11 cellular contexts compared by ENCODE assay signal in genomic region chr15:74378853-74379252, GRCh38. TPM values are rescaled to one million over a fixed set of nuclear protein-coding genes. Genes with fewer than 3 reads are reported as not detected.
DNase-seq lines count a peak whose midpoint lies in the region; ATAC-seq, FAIRE-seq and TF ChIP-seq lines count a peak whose summit lies in the region.
"Had no signal": no experiment of that assay in that cellular context is flagged by ENCODE, and none has a peak within 500 bp of the region (broad histone marks: within the 10 kb centered on the region; RNA-seq: fewer than 3 reads in every experiment).

No MANE protein-coding gene starts in this region.

- CTCF ChIA-PET in activated CD8-positive, alpha-beta T cell treated with anti-CD3 and anti-CD28 coated beads for 36 hours (lab: Charles Lee), result interaction anchor here (0.7 to 17.3 kb wide), 8 partner anchors 18 to 408 kb away, joined by 3 to 840 read pairs (median 4); partner anchors contain the start of gene SEMA7A
- CTCF ChIA-PET in activated CD8-positive, alpha-beta T cell treated with anti-CD3 and anti-CD28 coated beads, Interleukin-2, amount 10 ng/mL, durations not matched to agents 7 days and 5 days (lab: Charles Lee), result interaction anchor here (0.9 to 17.6 kb wide), 16 partner anchors 12 to 415 kb away, joined by 3 to 677 read pairs (median 6); partner anchors contain the start of genes ARID3B, CLK3, SEMA7A and UBL7

- H3K27ac Mint-ChIP-seq in activated CD8-positive, alpha-beta T cell treated with anti-CD3 and anti-CD28 coated beads for 36 hours, result peak overlapping the region; percentile 61
- no peak overlapping the region for H3K27ac Mint-ChIP-seq in activated CD8-positive, alpha-beta T cell treated with anti-CD3 and anti-CD28 coated beads, Interleukin-2, amount 10 ng/mL, durations not matched to agents 7 days and 5 days
- no peak overlapping the region for H3K27ac Mint-ChIP-seq in GM23338

- intact Hi-C loops in activated CD8-positive, alpha-beta T cell treated with anti-CD3 and anti-CD28 coated beads for 36 hours (cut with micrococcal nuclease), result loop anchor here (5.0 kb wide), 1 partner anchor 163 kb away; the partner anchor contains the start of gene ARID3B

- no peak overlapping the region for H2AFZ ChIP-seq in GM23338

- peak; percentile 34 for ATAC-seq in activated CD8-positive, alpha-beta T cell treated with anti-CD3 and anti-CD28 coated beads for 36 hours
- no peak for ATAC-seq in activated CD8-positive, alpha-beta T cell treated with anti-CD3 and anti-CD28 coated beads, Interleukin-2, amount 10 ng/mL, durations not matched to agents 7 days and 5 days
- no peak for ATAC-seq in GM23338

- H3K9me2 ChIP-seq in GM23338 (ENCODE audit: insufficient read depth), result no peaks in the 10 kb centered on the region

- H3K27me3 ChIP-seq in GM23338 (ENCODE audit: insufficient read depth), result no peaks in the 10 kb centered on the region
- no peaks in the 10 kb centered on the region for H3K27me3 ChIP-seq in small intestine (ENCODE audit: control insufficient read depth in 2 of 2, insufficient read depth in 2 of 2, low read length in 2 of 2)
- H3K27me3 ChIP-seq: uterus had no signal

- no peaks in the 10 kb centered on the region for H3K9me3 Mint-ChIP-seq in activated CD8-positive, alpha-beta T cell treated with anti-CD3 and anti-CD28 coated beads for 36 hours
- no peaks in the 10 kb centered on the region for H3K9me3 Mint-ChIP-seq in activated CD8-positive, alpha-beta T cell treated with anti-CD3 and anti-CD28 coated beads, Interleukin-2, amount 10 ng/mL, durations not matched to agents 7 days and 5 days (ENCODE audit: insufficient read depth)
- no peaks in the 10 kb centered on the region for H3K9me3 Mint-ChIP-seq in GM23338

- no peaks in the 10 kb centered on the region for H3K79me2 ChIP-seq in GM23338 (replicated peaks; ENCODE audit: insufficient read depth)

- FAIRE-seq in small intestine (lab: Jason Lieb, UNC), result no peak

- H3K36me3 ChIP-seq in GM23338 (ENCODE audit: insufficient read depth), result no peaks in the 10 kb centered on the region
- H3K36me3 ChIP-seq in small intestine (ENCODE audit: control insufficient read depth in 2 of 2, insufficient read depth in 2 of 2, low read length in 2 of 2), result no peaks in the 10 kb centered on the region
- H3K36me3 ChIP-seq: uterus had no signal

- POLR2A ChIA-PET in activated CD8-positive, alpha-beta T cell treated with anti-CD3 and anti-CD28 coated beads for 36 hours (lab: Charles Lee), result interaction anchor here (0.6 to 2.0 kb wide), 12 partner anchors 11 to 174 kb away, joined by 3 to 14 read pairs (median 4); no protein-coding TSS in a partner anchor
- POLR2A ChIA-PET in activated CD8-positive, alpha-beta T cell treated with anti-CD3 and anti-CD28 coated beads, Interleukin-2, amount 10 ng/mL, durations not matched to agents 7 days and 5 days (lab: Charles Lee), result interaction anchor here (0.7 to 1.7 kb wide), 7 partner anchors 21 to 237 kb away, joined by 3 to 9 read pairs (median 3); partner anchors contain the start of genes CLK3 and UBL7

- H3K27ac ChIP-seq in GM23338 (ENCODE audit: low read depth) (no peak overlapping the region), small intestine (ENCODE audit: low read depth in 1 of 2, low read length in 1 of 2) (no peak overlapping the region)

- DNase-seq in activated CD8-positive, alpha-beta T cell treated with anti-CD3 and anti-CD28 coated beads for 36 hours, result peak; percentile 88
- no peak for DNase-seq in activated CD8-positive, alpha-beta T cell treated with anti-CD3 and anti-CD28 coated beads, Interleukin-2, amount 10 ng/mL, durations not matched to agents 7 days and 5 days
- peak; percentile 77 to 86 for DNase-seq in activated CD4-positive, alpha-beta T cell treated with anti-CD3 and anti-CD28 coated beads, Interleukin-2, amount 50 U/mL, for 48 hours
- DNase-seq in fibroblast of peridontal ligament (ENCODE audit: extremely low read depth), result peak; percentile 53
- DNase-seq in stimulated activated CD8-positive, alpha-beta memory T cell treated with anti-CD3 and anti-CD28 coated beads, Interleukin-7, amount 100 ng/mL, for 4 hours (ENCODE audit: low read depth in 2 of 2), result peak; percentile 62 to 68
- DNase-seq in iPS-NIHi7 (ENCODE audit: extremely low spot score), result no peak
- DNase-seq in GM23338 (ENCODE audit: low spot score), result no peak
- no peak for DNase-seq in small intestine
- DNase-seq: KG1 had no signal

- peaks cover 5% of the 10 kb centered on the region; the same call in 1 of the 2 replicates for H3K4me1 ChIP-seq in GM23338 (ENCODE audit: insufficient read depth)
- no peaks in the 10 kb centered on the region for H3K4me1 ChIP-seq in small intestine (ENCODE audit: control insufficient read depth in 2 of 2, insufficient read depth in 1 of 2, low read depth in 1 of 2, low read length in 1 of 2)

- H3K4me3 ChIP-seq in GM23338 (no peak overlapping the region), small intestine (ENCODE audit: low read depth in 1 of 2, low read length in 2 of 2) (no peak overlapping the region)
- H3K4me3 ChIP-seq: lung, uterus had no signal

- no peaks in the 10 kb centered on the region for H3K36me3 Mint-ChIP-seq in activated CD8-positive, alpha-beta T cell treated with anti-CD3 and anti-CD28 coated beads for 36 hours (ENCODE audit: low read depth)
- no peaks in the 10 kb centered on the region for H3K36me3 Mint-ChIP-seq in activated CD8-positive, alpha-beta T cell treated with anti-CD3 and anti-CD28 coated beads, Interleukin-2, amount 10 ng/mL, durations not matched to agents 7 days and 5 days (ENCODE audit: low read depth)
- no peaks in the 10 kb centered on the region for H3K36me3 Mint-ChIP-seq in GM23338 (ENCODE audit: low read depth)

- H3F3A ChIP-seq in GM23338 (replicated peaks; ENCODE audit: low read depth), result no peaks in the 10 kb centered on the region; the same call in 1 of the 2 replicates

- H3K4me3 Mint-ChIP-seq in activated CD8-positive, alpha-beta T cell treated with anti-CD3 and anti-CD28 coated beads for 36 hours, result no peak overlapping the region
- no peak overlapping the region for H3K4me3 Mint-ChIP-seq in activated CD8-positive, alpha-beta T cell treated with anti-CD3 and anti-CD28 coated beads, Interleukin-2, amount 10 ng/mL, durations not matched to agents 7 days and 5 days
- no peak overlapping the region for H3K4me3 Mint-ChIP-seq in GM23338

- no peak overlapping the region for H3K4me2 ChIP-seq in GM23338

- TF ChIP-seq CTCF in activated CD8-positive, alpha-beta T cell treated with anti-CD3 and anti-CD28 coated beads for 36 hours (IDR thresholded peaks at IDR 0.05), result no peak
- TF ChIP-seq CTCF in GM23338 (conservative IDR thresholded peaks at IDR 0.05; ENCODE audit: low read depth in 2 of 2), result no peak

- no peaks in the 10 kb centered on the region for H4K20me1 ChIP-seq in GM23338 (replicated peaks; ENCODE audit: insufficient read depth)

- no peaks in the 10 kb centered on the region for H3K9me3 ChIP-seq in small intestine (ENCODE audit: control insufficient read depth, low read depth)
- H3K9me3 ChIP-seq: uterus had no signal

- peaks cover 76% of the 10 kb centered on the region for H3K4me1 Mint-ChIP-seq in activated CD8-positive, alpha-beta T cell treated with anti-CD3 and anti-CD28 coated beads for 36 hours (ENCODE audit: low read depth)
- peaks cover 48% of the 10 kb centered on the region for H3K4me1 Mint-ChIP-seq in activated CD8-positive, alpha-beta T cell treated with anti-CD3 and anti-CD28 coated beads, Interleukin-2, amount 10 ng/mL, durations not matched to agents 7 days and 5 days (ENCODE audit: low read depth)
- H3K4me1 Mint-ChIP-seq in GM23338, result peaks cover 15% of the 10 kb centered on the region

- WGBS in small intestine, 3 donors, result 19 to 37% (median 24%) methylated on average over 9 of the region's 9 CpGs

- H3K27me3 Mint-ChIP-seq in activated CD8-positive, alpha-beta T cell treated with anti-CD3 and anti-CD28 coated beads for 36 hours, result no peaks in the 10 kb centered on the region
- no peaks in the 10 kb centered on the region for H3K27me3 Mint-ChIP-seq in activated CD8-positive, alpha-beta T cell treated with anti-CD3 and anti-CD28 coated beads, Interleukin-2, amount 10 ng/mL, durations not matched to agents 7 days and 5 days (ENCODE audit: low read depth)
- H3K27me3 Mint-ChIP-seq in GM23338 (ENCODE audit: insufficient read depth, low read depth, poor library complexity), result peaks cover 11% of the 10 kb centered on the region

RNA-seq across cellular contexts. Expression of gene CYP11A1, which starts 11.4 kb away (rescaled TPM):
- under 1 TPM; 0.29 to 0.31 TPM for total RNA-seq in activated CD8-positive, alpha-beta T cell treated with anti-CD3 and anti-CD28 coated beads for 36 hours
- not detected for total RNA-seq in activated CD8-positive, alpha-beta T cell treated with anti-CD3 and anti-CD28 coated beads, Interleukin-2, amount 10 ng/mL, durations not matched to agents 7 days and 5 days
- 1.7 and 3.3 TPM in 2 replicates for total RNA-seq in GM23338 (2014; rRNA removed; shearing (Covaris generic))
- polyA plus RNA-seq in GM23338 (2016; fragmentation: Nextera tagmentation; extraction: Ambion mirVana) (1.2 and 1.9 TPM in 2 replicates), small intestine (1 to 10 TPM in 1 of 3 donors, under 1 TPM in 2; 0.54 to 2.7 (median 0.54) TPM)

RNA-seq across cellular contexts. Expression of gene SEMA7A, which starts 54.9 kb away (rescaled TPM):
- 10 to 100 TPM; 62.4 TPM for total RNA-seq in activated CD8-positive, alpha-beta T cell treated with anti-CD3 and anti-CD28 coated beads for 36 hours
- 10 to 100 TPM; 16.1 to 16.9 TPM for total RNA-seq in activated CD8-positive, alpha-beta T cell treated with anti-CD3 and anti-CD28 coated beads, Interleukin-2, amount 10 ng/mL, durations not matched to agents 7 days and 5 days
- 11.2 and 14.1 TPM in 2 replicates for total RNA-seq in GM23338 (2014; rRNA removed; shearing (Covaris generic))
- polyA plus RNA-seq in GM23338 (2016; fragmentation: Nextera tagmentation; extraction: Ambion mirVana), result 1.2 and 2.0 TPM in 2 replicates
- polyA plus RNA-seq in small intestine, result 1 to 10 TPM in 1 of 3 donors, under 1 TPM in 2; 0.45 to 4.3 (median 0.81) TPM

Comparison
In these comparisons a context has a peak if more than half of its experiments do, and no peak if none do; other contexts are left out.
1. DNase-seq: peak in activated CD8-positive, alpha-beta T cell treated with anti-CD3 and anti-CD28 coated beads for 36 hours (single experiment), activated CD4-positive, alpha-beta T cell treated with anti-CD3 and anti-CD28 coated beads, Interleukin-2, amount 50 U/mL, for 48 hours (2 of 2), fibroblast of peridontal ligament (single experiment) and stimulated activated CD8-positive, alpha-beta memory T cell treated with anti-CD3 and anti-CD28 coated beads, Interleukin-7, amount 100 ng/mL, for 4 hours (2 of 2); none in activated CD8-positive, alpha-beta T cell treated with anti-CD3 and anti-CD28 coated beads, Interleukin-2, amount 10 ng/mL, durations not matched to agents 7 days and 5 days (single experiment), iPS-NIHi7 (single experiment), GM23338 (single experiment) and small intestine (single experiment).